8 cellular contexts compared by ENCODE assay signal in genomic region chrX:48597353-48598264, GRCh38. TPM values are rescaled to one million over a fixed set of nuclear protein-coding genes. Genes with fewer than 3 reads are reported as not detected.
DNase-seq lines count a peak whose midpoint lies in the region; ATAC-seq, FAIRE-seq and TF ChIP-seq lines count a peak whose summit lies in the region.

TSS of gene WDR13 (plus strand) at chrX:48597492. CDS start at chrX:48597997, 505 bp downstream.

- TF ChIP-seq CTCF in A549 (IDR thresholded peaks at IDR 0.05) (no peak), WTC11 (IDR thresholded peaks at IDR 0.05) (no peak), bronchial epithelial cell (IDR thresholded peaks at IDR 0.05; ENCODE audit: insufficient read depth, low read length, severe bottlenecking) (no peak)

- H3K4me1 ChIP-seq in A549 = peaks cover 11% of the 10 kb centered on the region; the same call in 2 of the 3 replicates

- no peaks in the 10 kb centered on the region for H3K27me3 ChIP-seq in bronchial epithelial cell (ENCODE audit: control insufficient read depth, insufficient read depth, low read length)

- DNase-seq in A549 (ENCODE audit: low read depth in 1 of 2, low spot score in 1 of 2) (peak; percentile 88 to 96), NCI-H226 (peak; percentile 77), WTC11 (ENCODE audit: low spot score) (peak; percentile 85), bronchial epithelial cell (ENCODE audit: low read depth) (peak; percentile 90), iPS-NIHi11 (ENCODE audit: low spot score) (peak; percentile 89)

- FAIRE-seq in A549 (lab: Jason Lieb, UNC) (peak; percentile 98), bronchial epithelial cell (lab: Jason Lieb, UNC) (peak; percentile 28)

- no peak for TF ChIP-seq RAD21 in A549 (conservative IDR thresholded peaks at IDR 0.05 in 1 of 2, IDR thresholded peaks at IDR 0.05 in 1 of 2)

- no peak for TF ChIP-seq EP300 in A549 (IDR thresholded peaks at IDR 0.05)

- H3K4me1 Mint-ChIP-seq in WTC11 = peaks cover 5% of the 10 kb centered on the region

- H3K4me3 Mint-ChIP-seq in WTC11 = peak within 1 kb of the TSS; percentile 96

- CTCF ChIA-PET in A549 (lab: Yijun Ruan, JAX) (interaction anchor here (0.6 to 0.9 kb wide), 3 partner anchors 29 to 123 kb away, joined by 3 to 5 read pairs (median 4); no protein-coding TSS in a partner anchor), WTC11 (lab: Charles Lee) (interaction anchor here (1.4 kb wide), 1 partner anchor 9 kb away, joined by 6 read pairs; no protein-coding TSS in a partner anchor)

- H3K4me2 ChIP-seq in A549 = peak within 1 kb of the TSS; percentile 89

- H3K27ac Mint-ChIP-seq in WTC11 = peak within 1 kb of the TSS; percentile 99

- peak within 1 kb of the TSS; percentile 70 for H3K4me3 ChIP-seq in A549
- H3K4me3 ChIP-seq in bronchial epithelial cell (ENCODE audit: low read depth, low read length) = peak within 1 kb of the TSS; percentile 67
- peak within 1 kb of the TSS; percentile 38 to 65 (median 54) for H3K4me3 ChIP-seq in skin epidermis

- WGBS in A549 (ENCODE audit: missing lambda C conversion rate) = 1% methylated on average over 39 of the region's 62 CpGs

- H3K36me3 Mint-ChIP-seq in WTC11 = no peaks in the 10 kb centered on the region

- peak; percentile 86 for TF ChIP-seq POLR2A in A549 (IDR thresholded peaks at IDR 0.05; ENCODE audit: low read length)

- H3K36me3 ChIP-seq in bronchial epithelial cell (ENCODE audit: control insufficient read depth, insufficient read depth, low read length) = peaks cover 22% of the 10 kb centered on the region

- POLR2A ChIA-PET in A549 (lab: Yijun Ruan, JAX) (interaction anchor here (0.5 to 1.0 kb wide), 11 partner anchors 10 to 1380 kb away, joined by 3 to 13 read pairs (median 4); partner anchors contain the start of genes HDAC6, RBM3 and TBC1D25), WTC11 (lab: Charles Lee) (no interaction called here)

- ATAC-seq in A549 = peak; percentile 91 to 92
- peak; percentile 77 for ATAC-seq in GM18868 (IDR thresholded peaks at IDR 0.05; ENCODE audit: unreplicated experiment)
- ATAC-seq in HG03135 (IDR thresholded peaks at IDR 0.05; ENCODE audit: unreplicated experiment) = peak; percentile 60
- ATAC-seq in WTC11 = peak; percentile 82

- H3K27ac ChIP-seq in A549 (peak within 1 kb of the TSS; percentile 99), skin epidermis (peak within 1 kb of the TSS; percentile 82 to 98 (median 94))

- H3K9me3 ChIP-seq in A549 = no peaks in the 10 kb centered on the region

- no peaks in the 10 kb centered on the region for H3K27me3 Mint-ChIP-seq in WTC11 (ENCODE audit: low read depth)

- no peaks in the 10 kb centered on the region for H3K9me3 Mint-ChIP-seq in WTC11

TF ChIP-seq in A549, 52 proteins besides CTCF, POLR2A, EP300 and RAD21 (continues in another document):
- TF ChIP-seq ATOH8 (CRISPR knock-in tag; IDR thresholded peaks at IDR 0.05; ENCODE audit: low read depth) = no peak
- 0 out of 2 replicates have a peak, but pooled peaks have one; percentile 20 for TF ChIP-seq ESRRA (IDR thresholded peaks at IDR 0.05; ENCODE audit: borderline replicate concordance, low read length)
- TF ChIP-seq GATA3 (IDR thresholded peaks at IDR 0.05; ENCODE audit: borderline replicate concordance) = no peak
- TF ChIP-seq USF2 (IDR thresholded peaks at IDR 0.05) = no peak
- no peak for TF ChIP-seq FOSB (CRISPR knock-in tag; IDR thresholded peaks at IDR 0.05)
- no peak for TF ChIP-seq KDM5A (IDR thresholded peaks at IDR 0.05)
- TF ChIP-seq FOSL2 (IDR thresholded peaks at IDR 0.05) = no peak
- TF ChIP-seq FOSL2 (CRISPR knock-in tag; IDR thresholded peaks at IDR 0.05) = peak; percentile 21; the same call in 1 of the 2 replicates
- no peak for TF ChIP-seq HOXA7 (CRISPR knock-in tag; IDR thresholded peaks at IDR 0.05)
- TF ChIP-seq EHMT2 (IDR thresholded peaks at IDR 0.05; ENCODE audit: low read depth) = no peak
- TF ChIP-seq HES2 (IDR thresholded peaks at IDR 0.05) = no peak
- TF ChIP-seq MAFK (IDR thresholded peaks at IDR 0.05; ENCODE audit: partially characterized antibody) = no peak
- TF ChIP-seq ELK1 (IDR thresholded peaks at IDR 0.05; ENCODE audit: low read depth, low read length) = no peak

TF ChIP-seq in WTC11, 78 proteins besides CTCF, POLR2A, EP300 and RAD21:
- no peak for TF ChIP-seq TP53 (CRISPR knock-in tag; IDR thresholded peaks at IDR 0.05)
- TF ChIP-seq ZNF423 (CRISPR knock-in tag; IDR thresholded peaks at IDR 0.05) = peak; percentile 38; the same call in 1 of the 2 replicates
- TF ChIP-seq GABPB1 (CRISPR knock-in tag; IDR thresholded peaks at IDR 0.05) = 0 out of 2 replicates have a peak, but pooled peaks have one; percentile 29

RNA-seq across cellular contexts. Expression of gene WDR13, which starts in this region (rescaled TPM):
- 32.4 and 47.4 TPM in 2 replicates for polyA plus RNA-seq in A549 (2011; rRNA removed)
- 159 and 194 TPM in 2 replicates for polyA plus RNA-seq in A549 (2012; cell fraction: cytosol; rRNA removed)
- 477 and 479 TPM in 2 replicates for polyA plus RNA-seq in A549 (2012; cell fraction: nucleus; rRNA removed)
- polyA plus RNA-seq in A549 (2017; fragmentation: RNase III; extraction: RNeasy Plus Mini Kit Qiagen cat#74134 plus additional on column Dnase treatment) = 47.1 to 57.3 TPM (median 51.9 TPM) in 3 replicates
- 34.6 and 58.3 TPM in 2 replicates for polyA minus RNA-seq in A549 (2011; rRNA and poly(A)+ RNA removed)
- 28.0 to 37.4 TPM (median 30.4 TPM) in 3 replicates for total RNA-seq in WTC11 (2021)
- total RNA-seq in bronchial epithelial cell = 121 and 164 TPM in 2 replicates

Comparison
In these comparisons a context has a peak if more than half of its experiments do, and no peak if none do; other contexts are left out.
1. Peak in every context shown above with its lines: DNase-seq, ATAC-seq, H3K4me3 ChIP-seq and H3K27ac ChIP-seq.